9 cellular contexts compared by ENCODE assay signal in genomic region chr20:46407671-46407996, GRCh38. TPM values are rescaled to one million over a fixed set of nuclear protein-coding genes. Genes with fewer than 3 reads are reported as not detected.
A peak's percentile ranks its signal among the peaks of the same experiment; 100 is the strongest.
DNase-seq lines count a peak whose midpoint lies in the region; ATAC-seq and TF ChIP-seq lines count a peak whose summit lies in the region.
"Had no signal": no experiment of that assay in that cellular context is flagged by ENCODE, and none has a peak within 500 bp of the region (broad histone marks: within the 10 kb centered on the region; RNA-seq: fewer than 3 reads in every experiment).

No MANE protein-coding gene starts in this region.

- whole genome bisulfite sequencing in body of pancreas, 2 donors, result 18 to 26% methylated on average over 4 of the region's 4 CpGs

- peak overlapping the region; percentile 99 for H3K4me3 Mint-ChIP-seq in CD4-positive, alpha-beta T cell
- H3K4me3 Mint-ChIP-seq in IgD-negative memory B cell, result peak overlapping the region; percentile 29 to 100 (median 93)
- H3K4me3 Mint-ChIP-seq in natural killer cell treated with Interleukin-12 subunit alpha and Interleukin-12 subunit beta and Interleukin-15 and Interleukin-18, amount 100 ng/mL, for 72 hours, result peak overlapping the region; percentile 97

- CTCF ChIA-PET in CD4-positive, alpha-beta T cell (lab: Charles Lee), result interaction anchor here (1.0 to 2.5 kb wide), 4 partner anchors 42 to 438 kb away, joined by 3 to 9 read pairs (median 6); no protein-coding TSS in a partner anchor

- ATAC-seq in CD4-positive, alpha-beta T cell (ENCODE audit: poor library complexity), result no peak
- no peak for ATAC-seq in body of pancreas
- no peak for ATAC-seq in natural killer cell treated with Interleukin-12 subunit alpha and Interleukin-12 subunit beta and Interleukin-15 and Interleukin-18, amount 100 ng/mL, for 72 hours

- H3K27ac Mint-ChIP-seq in CD4-positive, alpha-beta T cell, result peak overlapping the region; percentile 95
- peak overlapping the region in 2 of 3 donors; percentile 92 to 93 for H3K27ac Mint-ChIP-seq in IgD-negative memory B cell
- H3K27ac Mint-ChIP-seq in natural killer cell treated with Interleukin-12 subunit alpha and Interleukin-12 subunit beta and Interleukin-15 and Interleukin-18, amount 100 ng/mL, for 72 hours, result peak overlapping the region; percentile 85 to 96

- DNase-seq in CD4-positive, alpha-beta T cell, result no peak
- DNase-seq in body of pancreas (peak; percentile 35 to 67 (median 61)), H7 (no peak), DMS153 treated with DMSO at 0.1 percent for 48 hours (lab: John Stamatoyannopoulos, UW; ENCODE audit: unreplicated experiment) (no peak), NCI-H2081 treated with DMSO at 0.1 percent for 48 hours (lab: John Stamatoyannopoulos, UW) (no peak), GDM1 (lab: John Stamatoyannopoulos, UW) (no peak)
- no peak for DNase-seq in natural killer cell treated with Interleukin-12 subunit alpha and Interleukin-12 subunit beta and Interleukin-15 and Interleukin-18, amount 100 ng/mL, for 72 hours (ENCODE audit: low spot score)

- TF ChIP-seq POLR2A in body of pancreas (IDR thresholded peaks at IDR 0.05), result no peak

- no peaks in the 10 kb centered on the region for H3K9me3 Mint-ChIP-seq in CD4-positive, alpha-beta T cell
- H3K9me3 Mint-ChIP-seq in IgD-negative memory B cell, result no peaks in the 10 kb centered on the region
- no peaks in the 10 kb centered on the region for H3K9me3 Mint-ChIP-seq in natural killer cell treated with Interleukin-12 subunit alpha and Interleukin-12 subunit beta and Interleukin-15 and Interleukin-18, amount 100 ng/mL, for 72 hours

- peak overlapping the region; percentile 92 for H3K27ac ChIP-seq in CD4-positive, alpha-beta T cell (ENCODE audit: low read depth, low read length)
- H3K27ac ChIP-seq in body of pancreas, result peak overlapping the region; percentile 88 to 95 (median 91)

- peaks cover 13% of the 10 kb centered on the region for H3K36me3 Mint-ChIP-seq in CD4-positive, alpha-beta T cell (ENCODE audit: low read depth)
- no peaks in the 10 kb centered on the region for H3K36me3 Mint-ChIP-seq in IgD-negative memory B cell
- peaks cover 5% of the 10 kb centered on the region for H3K36me3 Mint-ChIP-seq in natural killer cell treated with Interleukin-12 subunit alpha and Interleukin-12 subunit beta and Interleukin-15 and Interleukin-18, amount 100 ng/mL, for 72 hours

- H3K4me1 Mint-ChIP-seq in CD4-positive, alpha-beta T cell (ENCODE audit: low read depth), result peaks cover 62% of the 10 kb centered on the region
- H3K4me1 Mint-ChIP-seq in IgD-negative memory B cell, result peaks cover 24 to 31% (median 27%) of the 10 kb centered on the region in 3 donors
- peaks cover 48 to 51% of the 10 kb centered on the region in 2 donors for H3K4me1 Mint-ChIP-seq in natural killer cell treated with Interleukin-12 subunit alpha and Interleukin-12 subunit beta and Interleukin-15 and Interleukin-18, amount 100 ng/mL, for 72 hours (ENCODE audit: low read depth in 2 of 2)

- POLR2A ChIA-PET in CD4-positive, alpha-beta T cell (lab: Charles Lee), result interaction anchor here (1.4 to 2.1 kb wide), 7 partner anchors 10 to 527 kb away, joined by 4 to 13 read pairs (median 7); partner anchors contain the start of genes PCIF1, ZNF335 and ZSWIM1

- TF ChIP-seq CTCF in CD4-positive, alpha-beta T cell (IDR thresholded peaks at IDR 0.05), result no peak
- TF ChIP-seq CTCF in body of pancreas (IDR thresholded peaks at IDR 0.05), result no peak

- peaks cover 50% of the 10 kb centered on the region for H3K4me1 ChIP-seq in body of pancreas

- intact Hi-C loops in CD4-positive, alpha-beta T cell (cut with DNase I, micrococcal nuclease), result no loop called here
- intact Hi-C loops in body of pancreas (cut with DNase I), result no loop called here

- H3K27me3 Mint-ChIP-seq in CD4-positive, alpha-beta T cell, result peaks cover 6% of the 10 kb centered on the region
- H3K27me3 Mint-ChIP-seq in IgD-negative memory B cell, result no peaks in the 10 kb centered on the region
- H3K27me3 Mint-ChIP-seq in natural killer cell treated with Interleukin-12 subunit alpha and Interleukin-12 subunit beta and Interleukin-15 and Interleukin-18, amount 100 ng/mL, for 72 hours, result no peaks in the 10 kb centered on the region

- no peaks in the 10 kb centered on the region for H3K27me3 ChIP-seq in CD4-positive, alpha-beta T cell (ENCODE audit: control insufficient read depth, insufficient read depth, low read length)
- H3K27me3 ChIP-seq in body of pancreas (no peaks in the 10 kb centered on the region), H7 (ENCODE audit: control insufficient read depth, insufficient read depth, low read length) (peaks cover 7% of the 10 kb centered on the region; the same call in 1 of the 2 replicates)
- H3K27me3 ChIP-seq: tibial nerve had no signal

- H3K4me3 ChIP-seq in body of pancreas, result no peak overlapping the region
- no peak overlapping the region for H3K4me3 ChIP-seq in H7 (ENCODE audit: insufficient read depth, low read depth, low read length)

- no peaks in the 10 kb centered on the region for H3K9me3 ChIP-seq in CD4-positive, alpha-beta T cell (ENCODE audit: control insufficient read depth, low read length)
- H3K9me3 ChIP-seq in body of pancreas, result no peaks in the 10 kb centered on the region
- H3K9me3 ChIP-seq: tibial nerve had no signal

- H3K36me3 ChIP-seq in body of pancreas (replicated peaks in 1 of 2; ENCODE audit: insufficient read depth in 1 of 2, low read depth in 2 of 2) (no peaks in the 10 kb centered on the region), H7 (replicated peaks; ENCODE audit: control insufficient read depth, insufficient read depth, low read length) (no peaks in the 10 kb centered on the region)
- H3K36me3 ChIP-seq: tibial nerve had no signal

RNA-seq across cellular contexts. Expression of gene ELMO2, which starts 1.2 kb away (rescaled TPM):
- total RNA-seq in CD4-positive, alpha-beta T cell, result 10 to 100 TPM; 85.6 TPM
- 29.1 TPM for polyA plus RNA-seq in IgD-negative memory B cell
- total RNA-seq in body of pancreas, result 10 to 100 TPM; 35.0 to 37.6 TPM
- 100 to 1,000 TPM in 1 of 2 donors, 10 to 100 TPM in 1; 92.3 to 100 TPM for total RNA-seq in natural killer cell treated with Interleukin-12 subunit alpha and Interleukin-12 subunit beta and Interleukin-15 and Interleukin-18, amount 100 ng/mL, for 72 hours
- 34.2 and 36.8 TPM in 2 replicates for total RNA-seq in H7 (2014; rRNA removed; shearing (Covaris generic))

Comparison
In these comparisons a context has a peak if more than half of its experiments do, and no peak if none do; other contexts are left out.
1. DNase-seq: peak in body of pancreas (4 of 4); none in CD4-positive, alpha-beta T cell (0 of 10), natural killer cell treated with Interleukin-12 subunit alpha and Interleukin-12 subunit beta and Interleukin-15 and Interleukin-18, amount 100 ng/mL, for 72 hours (single experiment), H7 (single experiment), DMS153 treated with DMSO at 0.1 percent for 48 hours (single experiment), NCI-H2081 treated with DMSO at 0.1 percent for 48 hours (single experiment) and GDM1 (single experiment).
2. Peak in every context shown above with its lines, with median percentiles within 50 percentile points of each other: H3K27ac Mint-ChIP-seq and H3K4me3 Mint-ChIP-seq.